ENCODE assay signal across 9 cellular contexts in the genomic region with DNA sequence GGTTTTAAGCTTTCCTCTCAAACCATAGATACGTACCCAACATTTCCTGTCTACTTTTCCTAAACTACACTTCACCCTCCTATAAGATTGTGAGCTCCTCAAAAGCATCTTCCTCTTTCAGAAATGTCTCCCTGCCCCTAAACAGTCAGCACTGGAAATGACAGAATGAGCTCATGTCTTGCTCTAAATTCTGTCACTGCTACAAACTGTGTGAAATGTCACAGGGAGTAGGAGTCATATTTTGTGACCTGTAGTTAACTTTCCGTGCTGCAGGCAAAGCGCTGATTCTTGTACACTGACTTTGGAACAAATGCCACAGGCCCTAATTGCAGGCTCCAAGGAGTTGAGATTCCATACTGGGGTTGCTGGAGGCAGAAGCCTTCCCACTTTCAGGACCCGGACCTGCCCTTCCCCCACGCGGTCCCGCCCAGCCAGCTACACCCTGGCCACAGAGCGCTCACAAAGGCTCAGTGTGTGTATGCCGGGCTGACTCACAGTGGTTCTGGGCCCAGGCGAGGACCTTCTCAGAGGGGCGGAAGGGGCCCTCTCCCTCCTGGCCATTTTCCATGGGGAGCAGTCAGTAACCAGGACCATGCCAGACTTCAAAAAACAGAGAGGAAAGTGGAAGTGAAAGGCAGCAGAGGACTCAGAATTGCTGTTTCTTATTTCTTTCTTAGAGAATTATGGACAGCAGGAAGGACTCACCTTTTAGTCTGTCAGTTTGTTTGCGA.
DNase-seq lines count a peak whose midpoint lies in the region; ATAC-seq and TF ChIP-seq lines count a peak whose summit lies in the region.
"Had no signal": no experiment of that assay in that cellular context is flagged by ENCODE, and none has a peak within 500 bp of the region (broad histone marks: within the 10 kb centered on the region; RNA-seq: fewer than 3 reads in every experiment).

No MANE protein-coding gene starts in this region.

- no peaks in the 10 kb centered on the region for H3K9me3 ChIP-seq in NT2/D1 (ENCODE audit: insufficient read depth, low read length)
- H3K9me3 ChIP-seq in mucosa of rectum (ENCODE audit: control insufficient read depth in 2 of 2, low read length in 2 of 2) = no peaks in the 10 kb centered on the region

- H3K4me1 ChIP-seq in NT2/D1 (ENCODE audit: insufficient read depth, insufficient read length) = no peaks in the 10 kb centered on the region
- H3K4me1 ChIP-seq in mucosa of rectum (ENCODE audit: control insufficient read depth in 2 of 2, insufficient read depth in 2 of 2, low read length in 2 of 2) = peaks cover 31 to 34% of the 10 kb centered on the region in 2 donors

- peak; percentile 56 to 57 for ATAC-seq in stimulated activated naive B cell treated with anti-CD40 and anti-IgM and Interleukin-4, amounts not matched to agents 10 μg/mL and 1 μg/mL and 100 μg/mL, for 72 hours (replicated peaks)
- ATAC-seq in GM21515 (IDR thresholded peaks at IDR 0.05; ENCODE audit: unreplicated experiment) = no peak
- ATAC-seq in GM19463 (IDR thresholded peaks at IDR 0.05; ENCODE audit: unreplicated experiment) = no peak

- H3K4me3 ChIP-seq in NT2/D1 (ENCODE audit: insufficient read length, low read depth) (no peak overlapping the region), epithelial cell of esophagus (ENCODE audit: low read length) (no peak overlapping the region), mucosa of rectum (ENCODE audit: low read length in 2 of 2) (peak overlapping the region; percentile 39 to 44)
- H3K4me3 ChIP-seq: SK-N-MC had no signal

- H3K27me3 ChIP-seq in NT2/D1 (ENCODE audit: insufficient read depth, insufficient read length) = no peaks in the 10 kb centered on the region
- H3K27me3 ChIP-seq in mucosa of rectum (ENCODE audit: control insufficient read depth in 2 of 2, insufficient read depth in 2 of 2, low read length in 2 of 2) = no peaks in the 10 kb centered on the region

- TF ChIP-seq CTCF in epithelial cell of esophagus (IDR thresholded peaks at IDR 0.05; ENCODE audit: insufficient read depth, low read depth, low read length, missing control alignments) = no peak

- H3K27me3 Mint-ChIP-seq in stimulated activated naive B cell treated with anti-CD40 and anti-IgM and Interleukin-4, amounts not matched to agents 10 μg/mL and 1 μg/mL and 100 μg/mL, for 72 hours = no peaks in the 10 kb centered on the region

- H3K4me3 Mint-ChIP-seq in stimulated activated naive B cell treated with anti-CD40 and anti-IgM and Interleukin-4, amounts not matched to agents 10 μg/mL and 1 μg/mL and 100 μg/mL, for 72 hours = peak overlapping the region; percentile 23 to 70

- H3K36me3 Mint-ChIP-seq in stimulated activated naive B cell treated with anti-CD40 and anti-IgM and Interleukin-4, amounts not matched to agents 10 μg/mL and 1 μg/mL and 100 μg/mL, for 72 hours = peaks cover 2 to 4% of the 10 kb centered on the region in 2 donors

- H3K9ac ChIP-seq in NT2/D1 (ENCODE audit: insufficient read length, low read depth) (peak overlapping the region; percentile 70), mucosa of rectum (ENCODE audit: low read depth in 1 of 2, low read length in 2 of 2) (peak overlapping the region; percentile 65 to 69)

- DNase-seq in GM04504 (ENCODE audit: low read depth) = peak; percentile 64
- peak; percentile 46 for DNase-seq in NT2/D1 (ENCODE audit: low read depth, low spot score)
- peak; percentile 63 for DNase-seq in activated T-cell treated with anti-CD3 and anti-CD28 coated beads for 48 hours (ENCODE audit: low read depth)
- DNase-seq in epithelial cell of esophagus (ENCODE audit: low read depth) = peak; percentile 84
- peak; percentile 28 for DNase-seq in stimulated activated naive B cell treated with anti-CD40 and anti-IgM and Interleukin-4, amounts not matched to agents 10 μg/mL and 1 μg/mL and 100 μg/mL, for 72 hours

- H3K9me3 Mint-ChIP-seq in stimulated activated naive B cell treated with anti-CD40 and anti-IgM and Interleukin-4, amounts not matched to agents 10 μg/mL and 1 μg/mL and 100 μg/mL, for 72 hours = peaks cover 0 to 2% of the 10 kb centered on the region in 2 donors

- H3K27ac ChIP-seq in mucosa of rectum (ENCODE audit: low read depth in 2 of 2, low read length in 2 of 2) = peak overlapping the region; percentile 96 to 97
- H3K27ac ChIP-seq: SK-N-MC had no signal

- H3K4me1 Mint-ChIP-seq in stimulated activated naive B cell treated with anti-CD40 and anti-IgM and Interleukin-4, amounts not matched to agents 10 μg/mL and 1 μg/mL and 100 μg/mL, for 72 hours = peaks cover 6 to 16% of the 10 kb centered on the region in 2 donors

- H3K36me3 ChIP-seq in NT2/D1 (ENCODE audit: insufficient read depth, insufficient read length, low read length) = no peaks in the 10 kb centered on the region
- H3K36me3 ChIP-seq in mucosa of rectum (ENCODE audit: control insufficient read depth in 2 of 2, insufficient read depth in 2 of 2, low read length in 2 of 2) = no peaks in the 10 kb centered on the region

- peak overlapping the region; percentile 90 for H3K27ac Mint-ChIP-seq in stimulated activated naive B cell treated with anti-CD40 and anti-IgM and Interleukin-4, amounts not matched to agents 10 μg/mL and 1 μg/mL and 100 μg/mL, for 72 hours

Comparison
In these comparisons a context has a peak if more than half of its experiments do, and no peak if none do; other contexts are left out.
1. DNase-seq: peak in every context shown above with its lines; median percentile 84 in epithelial cell of esophagus; 64 in GM04504; 63 in activated T-cell treated with anti-CD3 and anti-CD28 coated beads for 48 hours; 46 in NT2/D1; 28 in stimulated activated naive B cell treated with anti-CD40 and anti-IgM and Interleukin-4, amounts not matched to agents 10 μg/mL and 1 μg/mL and 100 μg/mL, for 72 hours.
2. H3K4me3 ChIP-seq: peak in mucosa of rectum (2 of 2); none in NT2/D1 (single experiment) and epithelial cell of esophagus (single experiment).
3. ATAC-seq: peak in stimulated activated naive B cell treated with anti-CD40 and anti-IgM and Interleukin-4, amounts not matched to agents 10 μg/mL and 1 μg/mL and 100 μg/mL, for 72 hours (2 of 2); none in GM21515 (single experiment) and GM19463 (single experiment).